In genomic region chr3:88149516-88150362, GRCh38 we compare ENCODE assay signal across 1 cellular context.
TF ChIP-seq lines count a peak whose summit lies in the region.

Gene C3orf38, plus strand, starts transcription at chr3:88149959. Its CDS starts 94 bp downstream, at chr3:88150053.

TF ChIP-seq in HepG2, 621 proteins besides CTCF, POLR2A, EP300 and RAD21 (continued from another document and continues in another):
- TF ChIP-seq ATF2 (CRISPR knock-in tag; IDR thresholded peaks at IDR 0.05) (peak; percentile 45; the same call in 1 of the 2 replicates), THRA (CRISPR knock-in tag; IDR thresholded peaks at IDR 0.05; ENCODE audit: borderline replicate concordance) (0 out of 2 replicates have a peak, but pooled peaks have one; percentile 34), HHEX (CRISPR knock-in tag; IDR thresholded peaks at IDR 0.05) (peak; percentile 78), SMAD1 (CRISPR knock-in tag; IDR thresholded peaks at IDR 0.05; ENCODE audit: borderline replicate concordance, low read depth) (0 out of 2 replicates have a peak, but pooled peaks have one; percentile 78), SATB2 (CRISPR knock-in tag; IDR thresholded peaks at IDR 0.05) (no peak; the same call in 1 of the 2 replicates), ZNF33B (CRISPR knock-in tag; IDR thresholded peaks at IDR 0.05) (peak; percentile 93), MIER3 (CRISPR knock-in tag; IDR thresholded peaks at IDR 0.05; ENCODE audit: borderline replicate concordance) (0 out of 2 replicates have a peak, but pooled peaks have one; percentile 40), ZNF142 (CRISPR knock-in tag; IDR thresholded peaks at IDR 0.05) (no peak), ZNF503 (CRISPR knock-in tag; IDR thresholded peaks at IDR 0.05) (peak; percentile 5; the same call in 1 of the 2 replicates), CCDC6 (CRISPR knock-in tag; IDR thresholded peaks at IDR 0.05) (peak; percentile 39; the same call in 1 of the 2 replicates), SMARCE1 (IDR thresholded peaks at IDR 0.05; ENCODE audit: borderline replicate concordance) (no peak), ZNF552 (CRISPR knock-in tag; IDR thresholded peaks at IDR 0.05; ENCODE audit: borderline replicate concordance) (no peak), ATF7-NPFF (CRISPR knock-in tag; IDR thresholded peaks at IDR 0.05; ENCODE audit: low read depth) (peak; percentile 39; the same call in 1 of the 2 replicates), HCFC1 (IDR thresholded peaks at IDR 0.05; ENCODE audit: low read depth, low read length) (peak; percentile 68), ZNF570 (CRISPR knock-in tag; IDR thresholded peaks at IDR 0.05; ENCODE audit: borderline replicate concordance) (0 out of 2 replicates have a peak, but pooled peaks have one; percentile 42), ZNF350 (CRISPR knock-in tag; IDR thresholded peaks at IDR 0.05; ENCODE audit: borderline replicate concordance, low read depth) (peak; percentile 90; the same call in 1 of the 2 replicates), ELF4 (CRISPR knock-in tag; IDR thresholded peaks at IDR 0.05; ENCODE audit: borderline replicate concordance) (peak; percentile 96; the same call in 1 of the 2 replicates), YEATS4 (CRISPR knock-in tag; IDR thresholded peaks at IDR 0.05; ENCODE audit: borderline replicate concordance) (peak; percentile 92), BORCS8-MEF2B (CRISPR knock-in tag; IDR thresholded peaks at IDR 0.05) (peak; percentile 72; the same call in 1 of the 2 replicates), ZNF746 (CRISPR knock-in tag; IDR thresholded peaks at IDR 0.05) (no peak), HNF4A (CRISPR knock-in tag; IDR thresholded peaks at IDR 0.05) (0 out of 2 replicates have a peak, but pooled peaks have one; percentile 11), STAT5B (CRISPR knock-in tag; IDR thresholded peaks at IDR 0.05) (no peak), RBM22 (optimal IDR thresholded peaks at IDR 0.05; ENCODE audit: low read length) (no peak), ZNF510 (CRISPR knock-in tag; IDR thresholded peaks at IDR 0.05; ENCODE audit: low read depth) (peak; percentile 80; the same call in 1 of the 2 replicates), ZNF691 (CRISPR knock-in tag; IDR thresholded peaks at IDR 0.05; ENCODE audit: borderline replicate concordance, low read depth) (peak; percentile 96), SRSF9 (IDR thresholded peaks at IDR 0.05; ENCODE audit: borderline replicate concordance, insufficient read depth, low read depth, low read length, poor library complexity, severe bottlenecking) (no peak), ZFP36L1 (CRISPR knock-in tag; IDR thresholded peaks at IDR 0.05) (peak; percentile 79; the same call in 1 of the 2 replicates), NR2C2 (CRISPR knock-in tag; IDR thresholded peaks at IDR 0.05; ENCODE audit: borderline replicate concordance) (peak; percentile 99), PCBP1 (IDR thresholded peaks at IDR 0.05; ENCODE audit: borderline replicate concordance, low read depth, low read length) (no peak), DBP (CRISPR knock-in tag; IDR thresholded peaks at IDR 0.05; ENCODE audit: not compliant biosample characterization) (no peak)
- TF ChIP-seq, protein P1, sequence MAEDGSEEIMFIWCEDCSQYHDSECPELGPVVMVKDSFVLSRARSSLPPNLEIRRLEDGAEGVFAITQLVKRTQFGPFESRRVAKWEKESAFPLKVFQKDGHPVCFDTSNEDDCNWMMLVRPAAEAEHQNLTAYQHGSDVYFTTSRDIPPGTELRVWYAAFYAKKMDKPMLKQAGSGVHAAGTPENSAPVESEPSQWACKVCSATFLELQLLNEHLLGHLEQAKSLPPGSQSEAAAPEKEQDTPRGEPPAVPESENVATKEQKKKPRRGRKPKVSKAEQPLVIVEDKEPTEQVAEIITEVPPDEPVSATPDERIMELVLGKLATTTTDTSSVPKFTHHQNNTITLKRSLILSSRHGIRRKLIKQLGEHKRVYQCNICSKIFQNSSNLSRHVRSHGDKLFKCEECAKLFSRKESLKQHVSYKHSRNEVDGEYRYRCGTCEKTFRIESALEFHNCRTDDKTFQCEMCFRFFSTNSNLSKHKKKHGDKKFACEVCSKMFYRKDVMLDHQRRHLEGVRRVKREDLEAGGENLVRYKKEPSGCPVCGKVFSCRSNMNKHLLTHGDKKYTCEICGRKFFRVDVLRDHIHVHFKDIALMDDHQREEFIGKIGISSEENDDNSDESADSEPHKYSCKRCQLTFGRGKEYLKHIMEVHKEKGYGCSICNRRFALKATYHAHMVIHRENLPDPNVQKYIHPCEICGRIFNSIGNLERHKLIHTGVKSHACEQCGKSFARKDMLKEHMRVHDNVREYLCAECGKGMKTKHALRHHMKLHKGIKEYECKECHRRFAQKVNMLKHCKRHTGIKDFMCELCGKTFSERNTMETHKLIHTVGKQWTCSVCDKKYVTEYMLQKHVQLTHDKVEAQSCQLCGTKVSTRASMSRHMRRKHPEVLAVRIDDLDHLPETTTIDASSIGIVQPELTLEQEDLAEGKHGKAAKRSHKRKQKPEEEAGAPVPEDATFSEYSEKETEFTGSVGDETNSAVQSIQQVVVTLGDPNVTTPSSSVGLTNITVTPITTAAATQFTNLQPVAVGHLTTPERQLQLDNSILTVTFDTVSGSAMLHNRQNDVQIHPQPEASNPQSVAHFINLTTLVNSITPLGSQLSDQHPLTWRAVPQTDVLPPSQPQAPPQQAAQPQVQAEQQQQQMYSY (CRISPR knock-in tag; IDR thresholded peaks at IDR 0.05), result no peak
- TF ChIP-seq, protein P2, sequence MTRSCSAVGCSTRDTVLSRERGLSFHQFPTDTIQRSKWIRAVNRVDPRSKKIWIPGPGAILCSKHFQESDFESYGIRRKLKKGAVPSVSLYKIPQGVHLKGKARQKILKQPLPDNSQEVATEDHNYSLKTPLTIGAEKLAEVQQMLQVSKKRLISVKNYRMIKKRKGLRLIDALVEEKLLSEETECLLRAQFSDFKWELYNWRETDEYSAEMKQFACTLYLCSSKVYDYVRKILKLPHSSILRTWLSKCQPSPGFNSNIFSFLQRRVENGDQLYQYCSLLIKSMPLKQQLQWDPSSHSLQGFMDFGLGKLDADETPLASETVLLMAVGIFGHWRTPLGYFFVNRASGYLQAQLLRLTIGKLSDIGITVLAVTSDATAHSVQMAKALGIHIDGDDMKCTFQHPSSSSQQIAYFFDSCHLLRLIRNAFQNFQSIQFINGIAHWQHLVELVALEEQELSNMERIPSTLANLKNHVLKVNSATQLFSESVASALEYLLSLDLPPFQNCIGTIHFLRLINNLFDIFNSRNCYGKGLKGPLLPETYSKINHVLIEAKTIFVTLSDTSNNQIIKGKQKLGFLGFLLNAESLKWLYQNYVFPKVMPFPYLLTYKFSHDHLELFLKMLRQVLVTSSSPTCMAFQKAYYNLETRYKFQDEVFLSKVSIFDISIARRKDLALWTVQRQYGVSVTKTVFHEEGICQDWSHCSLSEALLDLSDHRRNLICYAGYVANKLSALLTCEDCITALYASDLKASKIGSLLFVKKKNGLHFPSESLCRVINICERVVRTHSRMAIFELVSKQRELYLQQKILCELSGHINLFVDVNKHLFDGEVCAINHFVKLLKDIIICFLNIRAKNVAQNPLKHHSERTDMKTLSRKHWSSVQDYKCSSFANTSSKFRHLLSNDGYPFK (CRISPR knock-in tag; IDR thresholded peaks at IDR 0.05; ENCODE audit: borderline replicate concordance), result peak; percentile 81; the same call in 1 of the 2 replicates
- TF ChIP-seq, protein P3, sequence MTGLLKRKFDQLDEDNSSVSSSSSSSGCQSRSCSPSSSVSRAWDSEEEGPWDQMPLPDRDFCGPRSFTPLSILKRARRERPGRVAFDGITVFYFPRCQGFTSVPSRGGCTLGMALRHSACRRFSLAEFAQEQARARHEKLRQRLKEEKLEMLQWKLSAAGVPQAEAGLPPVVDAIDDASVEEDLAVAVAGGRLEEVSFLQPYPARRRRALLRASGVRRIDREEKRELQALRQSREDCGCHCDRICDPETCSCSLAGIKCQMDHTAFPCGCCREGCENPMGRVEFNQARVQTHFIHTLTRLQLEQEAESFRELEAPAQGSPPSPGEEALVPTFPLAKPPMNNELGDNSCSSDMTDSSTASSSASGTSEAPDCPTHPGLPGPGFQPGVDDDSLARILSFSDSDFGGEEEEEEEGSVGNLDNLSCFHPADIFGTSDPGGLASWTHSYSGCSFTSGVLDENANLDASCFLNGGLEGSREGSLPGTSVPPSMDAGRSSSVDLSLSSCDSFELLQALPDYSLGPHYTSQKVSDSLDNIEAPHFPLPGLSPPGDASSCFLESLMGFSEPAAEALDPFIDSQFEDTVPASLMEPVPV (CRISPR knock-in tag; IDR thresholded peaks at IDR 0.05), result 0 out of 2 replicates have a peak, but pooled peaks have one; percentile 7
- TF ChIP-seq, protein P4, sequence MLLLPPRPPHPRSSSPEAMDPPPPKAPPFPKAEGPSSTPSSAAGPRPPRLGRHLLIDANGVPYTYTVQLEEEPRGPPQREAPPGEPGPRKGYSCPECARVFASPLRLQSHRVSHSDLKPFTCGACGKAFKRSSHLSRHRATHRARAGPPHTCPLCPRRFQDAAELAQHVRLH (CRISPR knock-in tag; IDR thresholded peaks at IDR 0.05; ENCODE audit: borderline replicate concordance, low read depth), result peak; percentile 79; the same call in 1 of the 2 replicates
